Comparison of ENCODE assay signal across 11 cellular contexts in genomic region chr9:68802525-68803015, GRCh38.
DNase-seq lines count a peak whose midpoint lies in the region; ATAC-seq, FAIRE-seq and TF ChIP-seq lines count a peak whose summit lies in the region.
"Had no signal": no experiment of that assay in that cellular context is flagged by ENCODE, and none has a peak within 500 bp of the region (broad histone marks: within the 10 kb centered on the region; RNA-seq: fewer than 3 reads in every experiment).

No MANE protein-coding gene starts in this region.

- H3K36me3 ChIP-seq in small intestine (ENCODE audit: control insufficient read depth in 2 of 2, insufficient read depth in 2 of 2, low read length in 2 of 2) (no peaks in the 10 kb centered on the region), WERI-Rb-1 (no peaks in the 10 kb centered on the region)
- H3K36me3 ChIP-seq: lower lobe of right lung had no signal

- H3K27ac ChIP-seq in small intestine (ENCODE audit: low read depth in 1 of 2, low read length in 1 of 2) (peak overlapping the region; percentile 36 to 37), WERI-Rb-1 (no peak overlapping the region)
- H3K27ac ChIP-seq: lower lobe of right lung had no signal

- peaks cover 0 to 3% of the 10 kb centered on the region in 2 donors for H3K4me1 ChIP-seq in small intestine (ENCODE audit: control insufficient read depth in 2 of 2, insufficient read depth in 1 of 2, low read depth in 1 of 2, low read length in 1 of 2)

- no peaks in the 10 kb centered on the region for H3K27me3 ChIP-seq in small intestine (ENCODE audit: control insufficient read depth in 2 of 2, insufficient read depth in 2 of 2, low read length in 2 of 2)
- H3K27me3 ChIP-seq in WERI-Rb-1 (ENCODE audit: insufficient read depth, low read depth, severe bottlenecking), result peaks cover 43% of the 10 kb centered on the region

- H3K4me3 ChIP-seq in small intestine (ENCODE audit: low read depth in 1 of 2, low read length in 2 of 2) (no peak overlapping the region), WERI-Rb-1 (ENCODE audit: low read depth, low read length) (no peak overlapping the region)
- H3K4me3 ChIP-seq: lower lobe of right lung had no signal

- no peak for TF ChIP-seq CTCF in WERI-Rb-1 (IDR thresholded peaks at IDR 0.05; ENCODE audit: low read depth, low read length)

- no peak for FAIRE-seq in small intestine (lab: Jason Lieb, UNC)
- FAIRE-seq: endometrium had no signal

- H3K9me3 ChIP-seq in small intestine (ENCODE audit: control insufficient read depth, low read depth), result no peaks in the 10 kb centered on the region
- H3K9me3 ChIP-seq in WERI-Rb-1 (ENCODE audit: severe bottlenecking), result no peaks in the 10 kb centered on the region
- H3K9me3 ChIP-seq: lower lobe of right lung had no signal

- DNase-seq in small intestine, result peak; percentile 92
- no peak for DNase-seq in UCSD-AML1 (lab: John Stamatoyannopoulos, UW; ENCODE audit: unreplicated experiment)
- no peak for DNase-seq in NCI-H2081 treated with DMSO at 0.1 percent for 48 hours (lab: John Stamatoyannopoulos, UW)
- no peak for DNase-seq in WERI-Rb-1
- DNase-seq: H9, lower lobe of right lung, NCI-H524 had no signal

- ATAC-seq in GM18907 (IDR thresholded peaks at IDR 0.05; ENCODE audit: unreplicated experiment) (peak; percentile 97), GM21526 (IDR thresholded peaks at IDR 0.05; ENCODE audit: low FRiP score, unreplicated experiment) (peak; percentile 94), HG03432 (IDR thresholded peaks at IDR 0.05; ENCODE audit: unreplicated experiment) (peak; percentile 98)
- ATAC-seq: lower lobe of right lung had no signal

- WGBS in small intestine, 3 donors, result 20 to 46% (median 33%) methylated on average over 6 of the region's 6 CpGs
